ENCODE assay signal across 8 cellular contexts in the genomic region with DNA sequence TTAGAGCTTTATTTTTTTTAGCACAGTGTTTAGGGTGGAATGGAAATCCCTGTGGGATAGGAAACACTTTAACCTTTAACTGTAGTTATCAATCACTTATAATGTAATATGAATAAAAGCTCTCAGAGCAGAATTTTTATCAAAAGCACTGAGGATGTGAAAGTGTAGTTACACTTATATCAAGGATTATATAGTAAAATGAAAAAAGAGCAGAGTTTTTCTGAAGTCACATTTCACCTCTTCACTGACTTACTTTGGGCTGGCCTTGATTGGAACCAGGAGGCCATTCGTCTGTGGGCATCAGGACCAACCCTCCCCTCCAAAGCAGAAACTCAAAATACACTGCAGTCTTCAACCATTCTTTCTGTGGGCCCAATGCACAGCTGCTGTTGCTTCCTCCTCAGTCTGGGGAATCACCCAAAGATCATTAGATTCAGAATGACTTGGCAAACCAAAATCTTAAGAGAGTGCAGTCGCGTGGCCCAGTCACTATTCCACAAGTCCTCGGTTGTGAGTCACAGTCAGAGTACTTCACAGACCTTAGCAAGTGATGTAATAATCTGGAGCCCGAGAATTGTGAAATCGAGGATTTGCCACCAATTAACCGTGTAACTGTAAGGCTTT.
A peak's percentile ranks its signal among the peaks of the same experiment; 100 is the strongest.
DNase-seq lines count a peak whose midpoint lies in the region; ATAC-seq and TF ChIP-seq lines count a peak whose summit lies in the region.

No MANE protein-coding gene starts in this region.

- H4K91ac ChIP-seq in trophoblast cell (ENCODE audit: low read depth, low read length) = no peak overlapping the region

- ATAC-seq in GM19467 (IDR thresholded peaks at IDR 0.05; ENCODE audit: unreplicated experiment) = peak; percentile 98
- ATAC-seq in HG03432 (IDR thresholded peaks at IDR 0.05; ENCODE audit: unreplicated experiment) = peak; percentile 99
- peak; percentile 86 for ATAC-seq in activated naive CD8-positive, alpha-beta T cell treated with anti-CD3 and anti-CD28 coated beads, Interleukin-2, amount 50 U/mL, for 24 hours

- no peaks in the 10 kb centered on the region for H3K9me3 Mint-ChIP-seq in activated naive CD8-positive, alpha-beta T cell treated with anti-CD3 and anti-CD28 coated beads, Interleukin-2, amount 50 U/mL, for 24 hours
- no peaks in the 10 kb centered on the region for H3K9me3 Mint-ChIP-seq in glutamatergic neuron (ENCODE audit: unreplicated experiment)

- TF ChIP-seq CTCF in glutamatergic neuron (IDR thresholded peaks at IDR 0.05; ENCODE audit: partially characterized antibody, unreplicated experiment) = no peak

- no peak overlapping the region for H3K18ac ChIP-seq in trophoblast cell (ENCODE audit: low read length)

- H3K23ac ChIP-seq in trophoblast cell (ENCODE audit: low read length) = no peak overlapping the region

- no peaks in the 10 kb centered on the region for H3K4me1 ChIP-seq in trophoblast cell (ENCODE audit: control insufficient read depth in 1 of 2, insufficient read depth in 2 of 2, low read length in 2 of 2)

- no peaks in the 10 kb centered on the region for H3K9me3 ChIP-seq in trophoblast cell (ENCODE audit: insufficient read depth, low read depth, low read length)

- peaks cover 3% of the 10 kb centered on the region for H3K4me1 Mint-ChIP-seq in activated naive CD8-positive, alpha-beta T cell treated with anti-CD3 and anti-CD28 coated beads, Interleukin-2, amount 50 U/mL, for 24 hours
- no peaks in the 10 kb centered on the region for H3K4me1 Mint-ChIP-seq in glutamatergic neuron (ENCODE audit: low read depth, unreplicated experiment)

- H3K9ac ChIP-seq in trophoblast cell (ENCODE audit: low read length) = no peak overlapping the region

- H3K27ac ChIP-seq in trophoblast cell (ENCODE audit: low read depth, low read length) = no peak overlapping the region

- H2AFZ ChIP-seq in trophoblast cell (ENCODE audit: insufficient read depth, low read length, poor library complexity) = no peak overlapping the region

- no peak overlapping the region for H4K8ac ChIP-seq in trophoblast cell (ENCODE audit: low read depth, low read length)

- H3K4me3 Mint-ChIP-seq in activated naive CD8-positive, alpha-beta T cell treated with anti-CD3 and anti-CD28 coated beads, Interleukin-2, amount 50 U/mL, for 24 hours = no peak overlapping the region
- no peak overlapping the region for H3K4me3 Mint-ChIP-seq in glutamatergic neuron (ENCODE audit: unreplicated experiment)

- no peaks in the 10 kb centered on the region for H3K36me3 ChIP-seq in trophoblast cell (ENCODE audit: control insufficient read depth in 1 of 2, insufficient read depth in 2 of 2, low read length in 2 of 2)

- peaks cover 2% of the 10 kb centered on the region for H3K27me3 Mint-ChIP-seq in activated naive CD8-positive, alpha-beta T cell treated with anti-CD3 and anti-CD28 coated beads, Interleukin-2, amount 50 U/mL, for 24 hours
- H3K27me3 Mint-ChIP-seq in glutamatergic neuron (ENCODE audit: unreplicated experiment) = no peaks in the 10 kb centered on the region

- H2BK120ac ChIP-seq in trophoblast cell (ENCODE audit: insufficient read depth, low read length, poor library complexity) = no peak overlapping the region

- H3K4me3 ChIP-seq in trophoblast cell (ENCODE audit: low read depth, low read length) = no peak overlapping the region

- no peak overlapping the region for H2BK12ac ChIP-seq in trophoblast cell (ENCODE audit: low read length)

- H3K4me2 ChIP-seq in trophoblast cell (ENCODE audit: low read length) = no peak overlapping the region

- no peak overlapping the region for H3K4ac ChIP-seq in trophoblast cell (ENCODE audit: low read depth, low read length)

- H3K36me3 Mint-ChIP-seq in activated naive CD8-positive, alpha-beta T cell treated with anti-CD3 and anti-CD28 coated beads, Interleukin-2, amount 50 U/mL, for 24 hours (ENCODE audit: low read depth) = no peaks in the 10 kb centered on the region
- no peaks in the 10 kb centered on the region for H3K36me3 Mint-ChIP-seq in glutamatergic neuron (ENCODE audit: unreplicated experiment)

- H4K12ac ChIP-seq in trophoblast cell (ENCODE audit: low read depth, low read length) = no peak overlapping the region

- H3K79me2 ChIP-seq in trophoblast cell (ENCODE audit: control insufficient read depth, insufficient read depth, low read length, poor library complexity) = no peaks in the 10 kb centered on the region

- no CpG with 5 or more reads among the region's 7 CpGs for WGBS in trophoblast cell (ENCODE audit: extremely low coverage, insufficient coverage, insufficient read length)

- H3K27me3 ChIP-seq in trophoblast cell (ENCODE audit: insufficient read depth, low read length) = no peaks in the 10 kb centered on the region

- DNase-seq in GM03348 (ENCODE audit: low spot score) = peak; percentile 82
- DNase-seq in activated naive CD8-positive, alpha-beta T cell treated with anti-CD3 and anti-CD28 coated beads, Interleukin-2, amount 50 U/mL, for 24 hours = peak; percentile 6
- peak; percentile 70 to 78 for DNase-seq in trophoblast cell
- DNase-seq in mesenteric fat pad (ENCODE audit: low spot score) = no peak
- DNase-seq in activated effector memory CD4-positive, alpha-beta T cell treated with Interleukin-2 at 50 U/mL for 16 hours = no peak
- no peak for DNase-seq in glutamatergic neuron

- no peaks in the 10 kb centered on the region for H3K79me1 ChIP-seq in trophoblast cell (ENCODE audit: low read length)

- no peak overlapping the region for H3K14ac ChIP-seq in trophoblast cell (ENCODE audit: low read length)

- no peak overlapping the region for H2BK5ac ChIP-seq in trophoblast cell (ENCODE audit: low read depth, low read length, poor library complexity)

- H2AK5ac ChIP-seq in trophoblast cell (ENCODE audit: low read length) = no peak overlapping the region

- no peak overlapping the region for H3K27ac Mint-ChIP-seq in activated naive CD8-positive, alpha-beta T cell treated with anti-CD3 and anti-CD28 coated beads, Interleukin-2, amount 50 U/mL, for 24 hours
- no peak overlapping the region for H3K27ac Mint-ChIP-seq in glutamatergic neuron (ENCODE audit: unreplicated experiment)

Comparison
In these comparisons a context has a peak if more than half of its experiments do, and no peak if none do; other contexts are left out.
1. DNase-seq: peak in GM03348 (single experiment), activated naive CD8-positive, alpha-beta T cell treated with anti-CD3 and anti-CD28 coated beads, Interleukin-2, amount 50 U/mL, for 24 hours (single experiment) and trophoblast cell (2 of 2); none in mesenteric fat pad (single experiment), activated effector memory CD4-positive, alpha-beta T cell treated with Interleukin-2 at 50 U/mL for 16 hours (single experiment) and glutamatergic neuron (single experiment).
2. Peak in every context shown above with its lines, with median percentiles within 50 percentile points of each other: ATAC-seq.